In genomic region chr1:2229921-2230700, GRCh38 we compare ENCODE assay signal across 8 cellular contexts. TPM values are rescaled to one million over a fixed set of nuclear protein-coding genes. Genes with fewer than 3 reads are reported as not detected.
DNase-seq lines count a peak whose midpoint lies in the region; ATAC-seq and TF ChIP-seq lines count a peak whose summit lies in the region.

No MANE protein-coding gene starts in this region.

- BruUV-seq in IMR-90 (replicated peaks; lab: Mats Ljungman, UMichigan) = no TSS peak

- H3K27me3 ChIP-seq in AG04450 (ENCODE audit: control insufficient read depth, insufficient read depth, low read length) = no peaks in the 10 kb centered on the region
- no peaks in the 10 kb centered on the region for H3K27me3 ChIP-seq in IMR-90 (ENCODE audit: control insufficient read depth, insufficient read depth, low read length)

- H3K18ac ChIP-seq in IMR-90 (ENCODE audit: low read depth, low read length) = no peak overlapping the region; the same call in 1 of the 2 replicates

- CTCF ChIA-PET in AG04450 (lab: Charles Lee) (interaction anchor here (0.6 to 2.4 kb wide), 3 partner anchors 35 to 161 kb away, joined by 3 to 13 read pairs (median 3); partner anchors contain the start of genes FAAP20 and MORN1), IMR-90 (lab: Yijun Ruan, JAX) (interaction anchor here (1.1 to 2.0 kb wide), 2 partner anchors 35 to 152 kb away, joined by 3 to 7 read pairs; partner anchors contain the start of gene FAAP20)

- no peak for ATAC-seq in IMR-90 (ENCODE audit: low read depth)
- ATAC-seq in stimulated activated memory B cell treated with anti-CD40 and anti-IgM and Interleukin-4, amounts not matched to agents 10 μg/mL and 1 μg/mL and 100 μg/mL, for 72 hours = no peak
- ATAC-seq in GM21390 (IDR thresholded peaks at IDR 0.05; ENCODE audit: unreplicated experiment) = no peak

- H3K9ac ChIP-seq in IMR-90 (ENCODE audit: low read depth, low read length) = peak overlapping the region; percentile 74

- peak overlapping the region; percentile 50 for H3K4ac ChIP-seq in IMR-90 (ENCODE audit: low read depth, low read length)

- H3K79me1 ChIP-seq in IMR-90 (ENCODE audit: low read depth in 1 of 2, low read length in 2 of 2) = peaks cover 5 to 25% of the 10 kb centered on the region in 2 experiments

- no peak overlapping the region for H4K5ac ChIP-seq in IMR-90 (ENCODE audit: low read depth, low read length)

- no peak overlapping the region for H2BK20ac ChIP-seq in IMR-90 (ENCODE audit: low read depth, low read length)

- TF ChIP-seq CTCF in AG04450 (IDR thresholded peaks at IDR 0.05; ENCODE audit: low read depth, low read length) = no peak
- TF ChIP-seq CTCF in IMR-90 (conservative IDR thresholded peaks at IDR 0.05; ENCODE audit: low read depth, low read length) = no peak
- no peak for TF ChIP-seq CTCF in astrocyte of the spinal cord (IDR thresholded peaks at IDR 0.05; ENCODE audit: low read depth, low read length)

- H3K27me3 Mint-ChIP-seq in stimulated activated memory B cell treated with anti-CD40 and anti-IgM and Interleukin-4, amounts not matched to agents 10 μg/mL and 1 μg/mL and 100 μg/mL, for 72 hours = no peaks in the 10 kb centered on the region

- H4K20me1 ChIP-seq in IMR-90 (ENCODE audit: insufficient read depth, low read length) = peaks cover 65% of the 10 kb centered on the region

- H2BK15ac ChIP-seq in IMR-90 (ENCODE audit: low read depth, low read length) = no peak overlapping the region

- no peak for TF ChIP-seq POLR2A in IMR-90 (IDR thresholded peaks at IDR 0.05; ENCODE audit: low read depth, low read length)

- peak overlapping the region; percentile 96 for H2AK9ac ChIP-seq in IMR-90 (replicated peaks; ENCODE audit: low read depth, low read length, poor library complexity)

- in situ Hi-C loops in IMR-90 (cut with MboI; ENCODE audit: low sequenced_read_pairs) (loop anchor here (5.0 kb wide), 1 partner anchor 33 kb away; no protein-coding TSS in a partner anchor), astrocyte of the spinal cord (cut with HindIII; ENCODE audit: low sequenced_read_pairs) (no loop called here)

- intact Hi-C loops in IMR-90 (cut with micrococcal nuclease) = loop anchor here (1.0 to 5.0 kb wide), 5 partner anchors 25 to 151 kb away; no protein-coding TSS in a partner anchor

- dilution Hi-C loops in IMR-90 (cut with HindIII; ENCODE audit: low sequenced_read_pairs, unreplicated experiment) = no loop called here

- H3K4me1 ChIP-seq in IMR-90 (ENCODE audit: control insufficient read depth, insufficient read depth, low read length) = peaks cover 26% of the 10 kb centered on the region

- POLR2A ChIA-PET in AG04450 (lab: Yijun Ruan, JAX) = interaction anchor here (1.1 to 1.8 kb wide), 6 partner anchors 26 to 161 kb away, joined by 3 to 6 read pairs (median 3); partner anchors contain the start of genes MORN1 and RER1
- POLR2A ChIA-PET in IMR-90 (lab: Charles Lee; ENCODE audit: unreplicated experiment) = interaction anchor here (0.6 kb wide), 1 partner anchor 122 kb away, joined by 3 read pairs; no protein-coding TSS in a partner anchor

- peaks cover 6% of the 10 kb centered on the region; the same call in 1 of the 2 replicates for H3K9me3 ChIP-seq in AG04450 (ENCODE audit: control insufficient read depth, insufficient read depth, low read length)
- H3K9me3 ChIP-seq in IMR-90 (ENCODE audit: control insufficient read depth, insufficient read depth, low read length) = no peaks in the 10 kb centered on the region

- H3K27ac ChIP-seq in AG04450 (ENCODE audit: low read depth, low read length) = peak overlapping the region; percentile 52
- peak overlapping the region; percentile 61 for H3K27ac ChIP-seq in IMR-90 (ENCODE audit: insufficient read depth, low read length)

- peak overlapping the region; percentile 38 for H2AK5ac ChIP-seq in IMR-90 (ENCODE audit: low read depth, low read length)

- peak overlapping the region; percentile 82 for H3K4me3 Mint-ChIP-seq in stimulated activated memory B cell treated with anti-CD40 and anti-IgM and Interleukin-4, amounts not matched to agents 10 μg/mL and 1 μg/mL and 100 μg/mL, for 72 hours

- 2% methylated on average over 6 of the region's 32 CpGs; no CpG with 5 or more reads in 1 of the 2 experiments for WGBS in IMR-90 (ENCODE audit: extremely low coverage in 2 of 2, insufficient read length in 1 of 2), 2 experiments

- H3K14ac ChIP-seq in IMR-90 (replicated peaks; ENCODE audit: low read depth, low read length) = peak overlapping the region; percentile 83

- peaks cover 61% of the 10 kb centered on the region for H3K4me1 Mint-ChIP-seq in stimulated activated memory B cell treated with anti-CD40 and anti-IgM and Interleukin-4, amounts not matched to agents 10 μg/mL and 1 μg/mL and 100 μg/mL, for 72 hours

- no peak overlapping the region; the same call in 1 of the 2 replicates for H2BK120ac ChIP-seq in IMR-90 (ENCODE audit: low read depth, low read length)

- H3K4me3 ChIP-seq in AG04450 (ENCODE audit: low read depth, low read length) (peak overlapping the region; percentile 87), IMR-90 (ENCODE audit: insufficient read depth, low read depth, low read length) (peak overlapping the region; percentile 97), astrocyte of the spinal cord (ENCODE audit: low read depth, low read length) (peak overlapping the region; percentile 88)

- peak overlapping the region; percentile 89 for H3K27ac Mint-ChIP-seq in stimulated activated memory B cell treated with anti-CD40 and anti-IgM and Interleukin-4, amounts not matched to agents 10 μg/mL and 1 μg/mL and 100 μg/mL, for 72 hours

- H4K91ac ChIP-seq in IMR-90 (ENCODE audit: insufficient read depth, low read depth, low read length) = no peak overlapping the region

- H2AFZ ChIP-seq in IMR-90 (replicated peaks; ENCODE audit: low read length, poor library complexity) = peak overlapping the region; percentile 69

- no peak for TF ChIP-seq RAD21 in IMR-90 (IDR thresholded peaks at IDR 0.05; ENCODE audit: low read length)

- no peaks in the 10 kb centered on the region for H3K9me3 Mint-ChIP-seq in stimulated activated memory B cell treated with anti-CD40 and anti-IgM and Interleukin-4, amounts not matched to agents 10 μg/mL and 1 μg/mL and 100 μg/mL, for 72 hours

- H3K56ac ChIP-seq in IMR-90 (ENCODE audit: extremely low read depth, insufficient read depth, low read length) = peak overlapping the region; percentile 34

- peaks cover 4% of the 10 kb centered on the region; the same call in 1 of the 2 replicates for H3K36me3 ChIP-seq in IMR-90 (ENCODE audit: control insufficient read depth, insufficient read depth, low read length)

- no peak overlapping the region for H4K8ac ChIP-seq in IMR-90 (ENCODE audit: low read depth in 2 of 2, low read length in 2 of 2)

- DNase-seq in AG04450 (ENCODE audit: low read depth, low spot score) (no peak), IMR-90 (peak; percentile 40), astrocyte of the spinal cord (ENCODE audit: low read depth, low spot score) (no peak), iris pigment epithelial cell (ENCODE audit: low read depth) (peak; percentile 54), NCI-H1092 (lab: John Stamatoyannopoulos, UW) (no peak), NCI-H1417 treated with DMSO at 0.1 percent for 48 hours (lab: John Stamatoyannopoulos, UW) (no peak)

- H3K4me2 ChIP-seq in IMR-90 (ENCODE audit: low read depth, low read length) = peak overlapping the region; percentile 85

- H3K36me3 Mint-ChIP-seq in stimulated activated memory B cell treated with anti-CD40 and anti-IgM and Interleukin-4, amounts not matched to agents 10 μg/mL and 1 μg/mL and 100 μg/mL, for 72 hours = peaks cover 7% of the 10 kb centered on the region

- peak overlapping the region; percentile 51 for H2BK5ac ChIP-seq in IMR-90 (ENCODE audit: low read depth, low read length, poor library complexity, severe bottlenecking)

- H3K9me1 ChIP-seq in IMR-90 (ENCODE audit: insufficient read depth, low read length) = peaks cover 6% of the 10 kb centered on the region; the same call in 1 of the 2 replicates

- peak overlapping the region; percentile 90 for H3K23ac ChIP-seq in IMR-90 (ENCODE audit: low read depth, low read length)

TF ChIP-seq in IMR-90, 13 proteins besides CTCF, POLR2A, EP300 and RAD21:
- peak; percentile 86 for TF ChIP-seq MXI1 (IDR thresholded peaks at IDR 0.05; ENCODE audit: borderline replicate concordance, low read depth, low read length)
- TF ChIP-seq CHD1 (IDR thresholded peaks at IDR 0.05; ENCODE audit: low read depth, low read length) = no peak
TF ChIP-seq in IMR-90: peak in this region for 1.

RNA-seq across cellular contexts. Expression of gene SKI, which starts 2.0 kb away (rescaled TPM):
- polyA plus RNA-seq in AG04450 (2011; rRNA removed) = 6.7 and 9.0 TPM in 2 replicates
- 6.7 and 9.0 TPM in 2 replicates for polyA minus RNA-seq in AG04450 (2011; rRNA and poly(A)+ RNA removed)
- total RNA-seq in IMR-90 (2012; rRNA removed) = 2.3 and 3.9 TPM in 2 replicates
- 20.1 and 20.8 TPM in 2 replicates for polyA plus RNA-seq in IMR-90 (2012; rRNA removed)
- 13.7 and 20.7 TPM in 2 replicates for polyA plus RNA-seq in IMR-90 (2012; cell fraction: cytosol; rRNA removed)
- polyA plus RNA-seq in IMR-90 (2012; cell fraction: nucleus; rRNA removed; ENCODE audit: low replicate concordance) = 42.1 and 52.9 TPM in 2 replicates

RNA-seq across cellular contexts. Expression of gene FAAP20, which starts 35.5 kb away (rescaled TPM):
- polyA plus RNA-seq in AG04450 (2011; rRNA removed) = 9.7 and 12.6 TPM in 2 replicates
- 4.9 and 5.7 TPM in 2 replicates for polyA minus RNA-seq in AG04450 (2011; rRNA and poly(A)+ RNA removed)
- total RNA-seq in IMR-90 (2012; rRNA removed) = 6.5 and 7.5 TPM in 2 replicates
- polyA plus RNA-seq in IMR-90 (2012; rRNA removed) = 31.5 and 36.8 TPM in 2 replicates
- 58.8 and 75.0 TPM in 2 replicates for polyA plus RNA-seq in IMR-90 (2012; cell fraction: cytosol; rRNA removed)
- polyA plus RNA-seq in IMR-90 (2012; cell fraction: nucleus; rRNA removed; ENCODE audit: low replicate concordance) = 59.9 and 123 TPM in 2 replicates

Comparison
In these comparisons a context has a peak if more than half of its experiments do, and no peak if none do; other contexts are left out.
1. DNase-seq: peak in IMR-90 (single experiment) and iris pigment epithelial cell (single experiment); none in AG04450 (single experiment), astrocyte of the spinal cord (single experiment), NCI-H1092 (single experiment) and NCI-H1417 treated with DMSO at 0.1 percent for 48 hours (single experiment).
2. Peak in every context shown above with its lines, with median percentiles within 50 percentile points of each other: H3K4me3 ChIP-seq.